Comparison of ENCODE assay signal across 17 cellular contexts in genomic region chr1:168598963-168599362, GRCh38. TPM values are rescaled to one million over a fixed set of nuclear protein-coding genes. Genes with fewer than 3 reads are reported as not detected.
A peak's percentile ranks its signal among the peaks of the same experiment; 100 is the strongest.
DNase-seq lines count a peak whose midpoint lies in the region; ATAC-seq, FAIRE-seq and TF ChIP-seq lines count a peak whose summit lies in the region.
"Had no signal": no experiment of that assay in that cellular context is flagged by ENCODE, and none has a peak within 500 bp of the region (broad histone marks: within the 10 kb centered on the region; RNA-seq: fewer than 3 reads in every experiment).

No MANE protein-coding gene starts in this region.

- POLR2A ChIA-PET in SK-N-SH (lab: Yijun Ruan, JAX), result no interaction called here

- no peak overlapping the region for H3K4me2 ChIP-seq in SK-N-SH
- no peak overlapping the region for H3K4me2 ChIP-seq in GM23248 (ENCODE audit: unreplicated experiment)
- H3K4me2 ChIP-seq in keratinocyte (ENCODE audit: control insufficient read depth, extremely low read depth, insufficient read depth, low read depth, low read length), result peak overlapping the region; percentile 17
- H3K4me2 ChIP-seq: BLaER1 had no signal

- TF ChIP-seq CTCF in SK-N-SH (IDR thresholded peaks at IDR 0.05) (no peak), bronchial epithelial cell (IDR thresholded peaks at IDR 0.05; ENCODE audit: insufficient read depth, low read length, severe bottlenecking) (no peak), keratinocyte (optimal IDR thresholded peaks at IDR 0.05 in 1 of 3, IDR thresholded peaks at IDR 0.05 in 1 of 3, conservative IDR thresholded peaks at IDR 0.05 in 1 of 3; ENCODE audit: extremely low read depth in 1 of 3, insufficient read depth in 2 of 3, low read length in 3 of 3) (no peak)

- CTCF ChIA-PET in SK-N-SH (lab: Yijun Ruan, JAX), result interaction anchor here (0.7 to 4.0 kb wide), 5 partner anchors 159 to 992 kb away, joined by 3 to 39 read pairs (median 5); no protein-coding TSS in a partner anchor

- H3K36me3 ChIP-seq in SK-N-SH (replicated peaks in 1 of 2; ENCODE audit: control insufficient read depth in 1 of 2, insufficient read depth in 2 of 2, low read length in 1 of 2) (no peaks in the 10 kb centered on the region), GM23248 (ENCODE audit: low read depth) (no peaks in the 10 kb centered on the region), bronchial epithelial cell (ENCODE audit: control insufficient read depth, insufficient read depth, low read length) (no peaks in the 10 kb centered on the region), keratinocyte (ENCODE audit: control insufficient read depth in 2 of 2, extremely low read depth in 1 of 2, insufficient read depth in 2 of 2, low read length in 2 of 2) (no peaks in the 10 kb centered on the region)
- H3K36me3 ChIP-seq: BLaER1 had no signal

- H3K9me1 ChIP-seq in keratinocyte (ENCODE audit: control insufficient read depth, extremely low read depth, insufficient read depth, low read length), result no peaks in the 10 kb centered on the region

- H4K20me1 ChIP-seq in SK-N-SH (ENCODE audit: insufficient read depth) (no peaks in the 10 kb centered on the region), GM23248 (ENCODE audit: insufficient read depth) (no peaks in the 10 kb centered on the region), keratinocyte (ENCODE audit: control insufficient read depth, extremely low read depth, insufficient read depth, low read length) (no peaks in the 10 kb centered on the region)
- H4K20me1 ChIP-seq: BLaER1 had no signal

- H2AFZ ChIP-seq in SK-N-SH (ENCODE audit: low read depth), result no peak overlapping the region
- H2AFZ ChIP-seq in GM23248, result no peak overlapping the region
- H2AFZ ChIP-seq in keratinocyte (ENCODE audit: control insufficient read depth, low read length), result no peak overlapping the region

- H3K9me3 ChIP-seq in SK-N-SH (no peaks in the 10 kb centered on the region), GM23248 (ENCODE audit: low read depth) (no peaks in the 10 kb centered on the region), keratinocyte (ENCODE audit: control insufficient read depth, low read depth, low read length) (no peaks in the 10 kb centered on the region)

- TF ChIP-seq EP300 in SK-N-SH (IDR thresholded peaks at IDR 0.05; ENCODE audit: borderline replicate concordance in 1 of 2, low read depth in 1 of 2, low read length in 1 of 2), result no peak; a peak in 1 of 4 replicates

- FAIRE-seq in bronchial epithelial cell (lab: Jason Lieb, UNC) (no peak), keratinocyte (lab: Jason Lieb, UNC) (no peak)
- FAIRE-seq: GM18507 had no signal

- in situ Hi-C loops in GM23248 (cut with MboI), result no loop called here

- DNase-seq in SK-N-SH (no peak), GM23248 (peak; percentile 50), bronchial epithelial cell (ENCODE audit: low read depth) (peak; percentile 32), keratinocyte (ENCODE audit: low read depth, low spot score) (no peak), NCI-H345 (lab: John Stamatoyannopoulos, UW) (no peak)
- DNase-seq: AML-193, DMS53, GF-D8, HCEC 1CT, HFFc6 had no signal

- H3K4me3 ChIP-seq in SK-N-SH (ENCODE audit: low read depth in 2 of 2, low read length in 1 of 2) (no peak overlapping the region), GM23248 (no peak overlapping the region), bronchial epithelial cell (ENCODE audit: low read depth, low read length) (no peak overlapping the region), keratinocyte (ENCODE audit: control insufficient read depth in 2 of 3, extremely low read depth in 1 of 3, insufficient read depth in 2 of 3, low read depth in 1 of 3, low read length in 3 of 3) (no peak overlapping the region)
- H3K4me3 ChIP-seq: BLaER1 had no signal

- ATAC-seq in SK-N-SH treated with all-trans-retinoic acid at 6 μM for 48 hours, result no peak
- ATAC-seq in GM21825 (IDR thresholded peaks at IDR 0.05; ENCODE audit: unreplicated experiment), result no peak
- no peak for ATAC-seq in HG03354 (IDR thresholded peaks at IDR 0.05; ENCODE audit: poor library complexity, severe bottlenecking, unreplicated experiment)

- H3K9ac ChIP-seq in SK-N-SH, result no peak overlapping the region
- no peak overlapping the region for H3K9ac ChIP-seq in GM23248
- H3K9ac ChIP-seq in keratinocyte (ENCODE audit: control insufficient read depth, extremely low read depth, insufficient read depth, low read length), result no peak overlapping the region
- H3K9ac ChIP-seq: BLaER1 had no signal

- 72% methylated on average over 1 of the region's 1 CpG for WGBS in SK-N-SH (ENCODE audit: low lambda C conversion rate)
- WGBS in GM23248 (ENCODE audit: low coverage in 1 of 2, low lambda C conversion rate in 2 of 2, missing lambda C conversion rate in 2 of 2), 2 experiments, result 95 to 96% methylated on average over 1 of the region's 1 CpG

- H3K9me2 ChIP-seq in SK-N-SH (no peaks in the 10 kb centered on the region), GM23248 (ENCODE audit: insufficient read depth) (no peaks in the 10 kb centered on the region)

- TF ChIP-seq RAD21 in SK-N-SH (IDR thresholded peaks at IDR 0.05; ENCODE audit: low read length), result no peak

- H3K4me1 ChIP-seq in SK-N-SH (ENCODE audit: control insufficient read depth in 1 of 2, insufficient read depth in 2 of 2, low read depth in 1 of 2, low read length in 1 of 2), result peaks cover 4 to 5% of the 10 kb centered on the region in 2 experiments; a peak in 3 of 4 replicates
- H3K4me1 ChIP-seq in GM23248 (ENCODE audit: insufficient read depth), result peaks cover 6% of the 10 kb centered on the region
- H3K4me1 ChIP-seq in keratinocyte (ENCODE audit: control insufficient read depth, extremely low read depth, insufficient read depth, low read length), result peaks cover 4% of the 10 kb centered on the region
- H3K4me1 ChIP-seq: BLaER1 had no signal

- H3K79me2 ChIP-seq in SK-N-SH (ENCODE audit: insufficient read depth) (no peaks in the 10 kb centered on the region), GM23248 (ENCODE audit: insufficient read depth) (no peaks in the 10 kb centered on the region), keratinocyte (ENCODE audit: control insufficient read depth, insufficient read depth, low read length) (no peaks in the 10 kb centered on the region)

- dilution Hi-C loops in keratinocyte (cut with MboI; ENCODE audit: extremely low pct_ligation_motif_present, low sequenced_read_pairs), result no loop called here

- H3K27me3 ChIP-seq in SK-N-SH (ENCODE audit: insufficient read depth), result no peaks in the 10 kb centered on the region
- H3K27me3 ChIP-seq in GM23248 (replicated peaks; ENCODE audit: insufficient read depth), result no peaks in the 10 kb centered on the region
- no peaks in the 10 kb centered on the region for H3K27me3 ChIP-seq in bronchial epithelial cell (ENCODE audit: control insufficient read depth, insufficient read depth, low read length)
- H3K27me3 ChIP-seq in keratinocyte (ENCODE audit: control insufficient read depth, extremely low read depth, insufficient read depth, low read length), result no peaks in the 10 kb centered on the region
- H3K27me3 ChIP-seq: BLaER1 had no signal

- no peak overlapping the region; a peak in 1 of 4 replicates for H3K27ac ChIP-seq in SK-N-SH (ENCODE audit: low read depth in 2 of 2, low read length in 1 of 2)
- H3K27ac ChIP-seq in GM23248, result no peak overlapping the region
- no peak overlapping the region for H3K27ac ChIP-seq in keratinocyte (ENCODE audit: control insufficient read depth, insufficient read depth, low read length)
- H3K27ac ChIP-seq: 22Rv1, BLaER1 had no signal

- H3F3A ChIP-seq in SK-N-SH (replicated peaks; ENCODE audit: insufficient read depth), result no peaks in the 10 kb centered on the region
- no peaks in the 10 kb centered on the region for H3F3A ChIP-seq in GM23248 (ENCODE audit: insufficient read depth)

TF ChIP-seq in SK-N-SH, 30 proteins besides CTCF, POLR2A, EP300 and RAD21 (continues in another document):
- peak; percentile 45; the same call in 1 of the 2 replicates for TF ChIP-seq JUND (IDR thresholded peaks at IDR 0.05)

TF ChIP-seq in SK-N-SH treated with all-trans-retinoic acid at 6 μM for 48 hours, 23 proteins besides CTCF, POLR2A, EP300 and RAD21 (continues in another document):
- TF ChIP-seq SNAI2 (CRISPR knock-in tag; IDR thresholded peaks at IDR 0.05) (no peak), ARNTL (CRISPR knock-in tag; IDR thresholded peaks at IDR 0.05; ENCODE audit: borderline replicate concordance, low read depth) (no peak), ZNF70 (CRISPR knock-in tag; IDR thresholded peaks at IDR 0.05) (no peak), TOX (CRISPR knock-in tag; IDR thresholded peaks at IDR 0.05; ENCODE audit: borderline replicate concordance) (no peak), OSR1 (CRISPR knock-in tag; IDR thresholded peaks at IDR 0.05) (no peak), ZFP30 (CRISPR knock-in tag; IDR thresholded peaks at IDR 0.05) (no peak), GLIS3 (CRISPR knock-in tag; IDR thresholded peaks at IDR 0.05) (no peak)

RNA-seq across cellular contexts. Expression of gene XCL1, which starts 22.6 kb away (rescaled TPM):
- not detected in 2 replicates for polyA plus RNA-seq in SK-N-SH (2012; rRNA removed)
- polyA plus RNA-seq in SK-N-SH (2012; cell fraction: cytosol; rRNA removed), result 0.01 TPM in 1 of 2 replicates, not detected in the other
- 0.09 and 0.11 TPM in 2 replicates for polyA plus RNA-seq in SK-N-SH (2012; cell fraction: nucleus; rRNA removed)
- total RNA-seq in GM23248 (2014; rRNA removed; shearing (Covaris generic)), result not detected in 2 replicates
- polyA plus RNA-seq in GM23248 (2016; fragmentation: Nextera tagmentation; extraction: Ambion mirVana), result not detected in 2 replicates
- total RNA-seq in bronchial epithelial cell, result not detected in 2 replicates
- 0.18 to 0.33 TPM in 2 of 3 replicates, not detected in the other for polyA plus RNA-seq in keratinocyte
- not detected for polyA plus RNA-seq in keratinocyte (2011; ENCODE audit: low read depth)
- not detected in 2 replicates for polyA plus RNA-seq in keratinocyte (2011; cell fraction: cytosol; rRNA removed)
- not detected in 2 replicates for polyA plus RNA-seq in keratinocyte (2011; cell fraction: nucleus; rRNA removed)
- polyA plus RNA-seq in keratinocyte (2012; ENCODE audit: low replicate concordance), result 0.16 TPM in 1 of 2 replicates, not detected in the other
- not detected in 3 replicates for polyA minus RNA-seq in keratinocyte
- not detected for polyA minus RNA-seq in keratinocyte (2011; cell fraction: cytosol; rRNA and poly(A)+ RNA removed)
- polyA minus RNA-seq in keratinocyte (2011; cell fraction: nucleus; rRNA and poly(A)+ RNA removed), result not detected in 2 replicates
- total RNA-seq: H4, HFFc6 had no signal

RNA-seq across cellular contexts. Expression of gene XCL2, which starts 55.2 kb away (rescaled TPM):
- polyA plus RNA-seq in SK-N-SH (2012; rRNA removed) (not detected in 2 replicates), GM23248 (2016; fragmentation: Nextera tagmentation; extraction: Ambion mirVana) (not detected in 2 replicates), keratinocyte (not detected in 3 replicates)
- not detected in 2 replicates for polyA plus RNA-seq in SK-N-SH (2012; cell fraction: cytosol; rRNA removed)
- not detected in 2 replicates for polyA plus RNA-seq in SK-N-SH (2012; cell fraction: nucleus; rRNA removed)
- total RNA-seq in GM23248 (2014; rRNA removed; shearing (Covaris generic)), result not detected in 2 replicates
- total RNA-seq in bronchial epithelial cell, result not detected in 2 replicates
- not detected for polyA plus RNA-seq in keratinocyte (2011; ENCODE audit: low read depth)
- polyA plus RNA-seq in keratinocyte (2011; cell fraction: cytosol; rRNA removed), result not detected in 2 replicates
- polyA plus RNA-seq in keratinocyte (2011; cell fraction: nucleus; rRNA removed), result not detected in 2 replicates
- polyA plus RNA-seq in keratinocyte (2012; ENCODE audit: low replicate concordance), result not detected in 2 replicates
- not detected in 3 replicates for polyA minus RNA-seq in keratinocyte
- not detected for polyA minus RNA-seq in keratinocyte (2011; cell fraction: cytosol; rRNA and poly(A)+ RNA removed)
- polyA minus RNA-seq in keratinocyte (2011; cell fraction: nucleus; rRNA and poly(A)+ RNA removed), result not detected in 2 replicates
- total RNA-seq: H4, HFFc6 had no signal

Comparison
In these comparisons a context has a peak if more than half of its experiments do, and no peak if none do; other contexts are left out.
1. DNase-seq: peak in GM23248 (single experiment) and bronchial epithelial cell (single experiment); none in SK-N-SH (single experiment), keratinocyte (single experiment) and NCI-H345 (single experiment).